17 cellular contexts compared by ENCODE assay signal in genomic region chr12:54232790-54233189, GRCh38. TPM values are rescaled to one million over a fixed set of nuclear protein-coding genes. Genes with fewer than 3 reads are reported as not detected.
DNase-seq lines count a peak whose midpoint lies in the region; ATAC-seq, FAIRE-seq and TF ChIP-seq lines count a peak whose summit lies in the region.
"Had no signal": no experiment of that assay in that cellular context is flagged by ENCODE, and none has a peak within 500 bp of the region (broad histone marks: within the 10 kb centered on the region; RNA-seq: fewer than 3 reads in every experiment).

No MANE protein-coding gene starts in this region.

- peaks cover 8% of the 10 kb centered on the region for H3K9me1 ChIP-seq in IMR-90 (ENCODE audit: insufficient read depth, low read length)

- no peak overlapping the region for H3K4me3 ChIP-seq in IMR-90 (ENCODE audit: insufficient read depth, low read depth, low read length)
- no peak overlapping the region for H3K4me3 ChIP-seq in H1 (ENCODE audit: extremely low read depth in 1 of 4, insufficient read depth in 2 of 4, low read depth in 3 of 4, low read length in 4 of 4)
- no peak overlapping the region for H3K4me3 ChIP-seq in neural progenitor cell
- no peak overlapping the region for H3K4me3 ChIP-seq in hepatocyte
- no peak overlapping the region for H3K4me3 ChIP-seq in esophagus squamous epithelium
- H3K4me3 ChIP-seq: Peyer's patch had no signal

- peaks cover 15 to 22% of the 10 kb centered on the region in 2 experiments for H3K79me1 ChIP-seq in IMR-90 (ENCODE audit: low read depth in 1 of 2, low read length in 2 of 2)
- no peaks in the 10 kb centered on the region; the same call in 1 of the 2 replicates for H3K79me1 ChIP-seq in H1 (ENCODE audit: low read depth, low read length)

- H4K91ac ChIP-seq in IMR-90 (ENCODE audit: insufficient read depth, low read depth, low read length) (no peak overlapping the region), H1 (replicated peaks; ENCODE audit: insufficient read length, low read length) (no peak overlapping the region)

- H3K36me3 ChIP-seq in IMR-90 (ENCODE audit: control insufficient read depth, insufficient read depth, low read length) (no peaks in the 10 kb centered on the region), H1 (ENCODE audit: control insufficient read depth in 2 of 4, insufficient read depth in 4 of 4, low read length in 3 of 4) (peaks cover 0 to 9% (median 3%) of the 10 kb centered on the region in 4 experiments; a peak in 3 of 8 replicates), neural progenitor cell (no peaks in the 10 kb centered on the region), hepatocyte (replicated peaks; ENCODE audit: insufficient read depth, low read depth) (no peaks in the 10 kb centered on the region), esophagus squamous epithelium (peaks cover 0 to 24% (median 0%) of the 10 kb centered on the region in 3 donors)
- H3K36me3 ChIP-seq: Peyer's patch had no signal

- POLR2A ChIA-PET in IMR-90 (lab: Charles Lee; ENCODE audit: unreplicated experiment) (no interaction called here), H1 (lab: Charles Lee; ENCODE audit: partially characterized antibody) (interaction anchor here (1.0 to 6.6 kb wide), 12 partner anchors 9 to 130 kb away, joined by 3 to 53 read pairs (median 7); partner anchors contain the start of genes CBX5 and HNRNPA1)

- H2BK15ac ChIP-seq in IMR-90 (ENCODE audit: low read depth, low read length) (no peak overlapping the region), H1 (ENCODE audit: low read length) (no peak overlapping the region)

- H2AFZ ChIP-seq in IMR-90 (replicated peaks; ENCODE audit: low read length, poor library complexity) (no peak overlapping the region), H1 (ENCODE audit: low read length) (no peak overlapping the region), neural progenitor cell (replicated peaks) (no peak overlapping the region), hepatocyte (no peak overlapping the region)

- H3K14ac ChIP-seq in IMR-90 (replicated peaks; ENCODE audit: low read depth, low read length) (no peak overlapping the region), H1 (ENCODE audit: insufficient read length) (no peak overlapping the region)

- H2BK5ac ChIP-seq in IMR-90 (ENCODE audit: low read depth, low read length, poor library complexity, severe bottlenecking) (no peak overlapping the region), H1 (ENCODE audit: low read depth, low read length) (no peak overlapping the region)

- H3K9ac ChIP-seq in IMR-90 (ENCODE audit: low read depth, low read length) (no peak overlapping the region), H1 (replicated peaks in 1 of 4; ENCODE audit: extremely low read depth in 1 of 4, low read depth in 3 of 4, low read length in 3 of 4) (no peak overlapping the region), neural progenitor cell (no peak overlapping the region)

- TF ChIP-seq POLR2A in IMR-90 (IDR thresholded peaks at IDR 0.05; ENCODE audit: low read depth, low read length) (no peak), H1 (IDR thresholded peaks at IDR 0.05; ENCODE audit: control extremely low read depth in 1 of 2, low read depth in 2 of 2, low read length in 2 of 2) (no peak), esophagus squamous epithelium (IDR thresholded peaks at IDR 0.05) (no peak)

- H3K4ac ChIP-seq in IMR-90 (ENCODE audit: low read depth, low read length) = no peak overlapping the region
- no peak overlapping the region for H3K4ac ChIP-seq in H1 (replicated peaks; ENCODE audit: insufficient read length, low read depth, low read length)

- H3K4me2 ChIP-seq in IMR-90 (ENCODE audit: low read depth, low read length) = no peak overlapping the region
- H3K4me2 ChIP-seq in H1 (ENCODE audit: insufficient read depth in 1 of 2, low read depth in 2 of 2, low read length in 2 of 2) = no peak overlapping the region
- no peak overlapping the region for H3K4me2 ChIP-seq in neural progenitor cell
- H3K4me2 ChIP-seq in hepatocyte = no peak overlapping the region

- CTCF ChIA-PET in IMR-90 (lab: Yijun Ruan, JAX) (interaction anchor here (0.6 kb wide), 1 partner anchor 206 kb away, joined by 4 read pairs; no protein-coding TSS in a partner anchor), H1 (lab: Charles Lee; ENCODE audit: partially characterized antibody) (interaction anchor here (0.6 to 2.6 kb wide), 18 partner anchors 8 to 167 kb away, joined by 3 to 10 read pairs (median 5); partner anchors contain the start of gene COPZ1)

- dilution Hi-C loops in IMR-90 (cut with HindIII; ENCODE audit: low sequenced_read_pairs, unreplicated experiment) = no loop called here

- H3K23me2 ChIP-seq in H1 (ENCODE audit: low read depth, low read length) = no peaks in the 10 kb centered on the region

- peaks cover 33% of the 10 kb centered on the region for H3K36me3 Mint-ChIP-seq in neural progenitor cell

- H3K4me1 Mint-ChIP-seq in neural progenitor cell = peaks cover 29% of the 10 kb centered on the region
- H3K4me1 Mint-ChIP-seq: activated T-helper 17 cell treated with anti-CD3 and anti-CD28 coated beads, Interleukin-2, amount 50 U/mL, for 72 hours had no signal

- H3K79me2 ChIP-seq in H1 (ENCODE audit: control insufficient read depth in 1 of 2, insufficient read depth in 2 of 2, low read length in 2 of 2) = no peaks in the 10 kb centered on the region
- peaks cover 3% of the 10 kb centered on the region for H3K79me2 ChIP-seq in neural progenitor cell (ENCODE audit: low read depth)
- H3K79me2 ChIP-seq in hepatocyte = no peaks in the 10 kb centered on the region

- peak; percentile 28; the same call in 1 of the 2 replicates for TF ChIP-seq CTCF in IMR-90 (conservative IDR thresholded peaks at IDR 0.05; ENCODE audit: low read depth, low read length)
- peak in 1 of 3 experiments; percentile 48; a peak in 2 of 4 replicates for TF ChIP-seq CTCF in H1 (IDR thresholded peaks at IDR 0.05; ENCODE audit: control extremely low read depth in 1 of 3, insufficient read depth in 1 of 3, low read depth in 1 of 3, low read length in 3 of 3)
- TF ChIP-seq CTCF in neural progenitor cell (IDR thresholded peaks at IDR 0.05) = peak; percentile 32
- no peak for TF ChIP-seq CTCF in hepatocyte (IDR thresholded peaks at IDR 0.05; ENCODE audit: poor library complexity)
- TF ChIP-seq CTCF in esophagus squamous epithelium (IDR thresholded peaks at IDR 0.05) = no peak

- no peak overlapping the region for H3K27ac Mint-ChIP-seq in neural progenitor cell
- H3K27ac Mint-ChIP-seq: activated T-helper 17 cell treated with anti-CD3 and anti-CD28 coated beads, Interleukin-2, amount 50 U/mL, for 72 hours; stimulated activated naive B cell treated with anti-CD40 and anti-IgM and Interleukin-4, amounts not matched to agents 10 μg/mL and 1 μg/mL and 100 μg/mL, for 72 hours; T-helper 2 cell treated with Interferon-gamma antibody and Interleukin-4, amounts not matched to agents 5 μg/mL and 100 μg/mL, for 36 hours had no signal

- H3K9me2 ChIP-seq in hepatocyte (replicated peaks; ENCODE audit: insufficient read depth) = no peaks in the 10 kb centered on the region

- no peak for ATAC-seq in IMR-90 (ENCODE audit: low read depth)
- no peak for ATAC-seq in activated CD4-positive, CD25-positive, alpha-beta regulatory T cell treated with anti-CD3 and anti-CD28 coated beads, Interleukin-2, amount 50 U/mL, for 24 hours
- ATAC-seq: activated T-helper 17 cell treated with anti-CD3 and anti-CD28 coated beads, Interleukin-2, amount 50 U/mL, for 72 hours; stimulated activated naive B cell treated with anti-CD40 and anti-IgM and Interleukin-4, amounts not matched to agents 10 μg/mL and 1 μg/mL and 100 μg/mL, for 72 hours had no signal

- H2AK9ac ChIP-seq in IMR-90 (replicated peaks; ENCODE audit: low read depth, low read length, poor library complexity) = no peak overlapping the region

- H3K23ac ChIP-seq in IMR-90 (ENCODE audit: low read depth, low read length) (no peak overlapping the region), H1 (ENCODE audit: insufficient read length) (no peak overlapping the region)

- H3K9me3 Mint-ChIP-seq in neural progenitor cell = no peaks in the 10 kb centered on the region
- H3K9me3 Mint-ChIP-seq: activated T-helper 17 cell treated with anti-CD3 and anti-CD28 coated beads, Interleukin-2, amount 50 U/mL, for 72 hours; brain; stimulated activated naive B cell treated with anti-CD40 and anti-IgM and Interleukin-4, amounts not matched to agents 10 μg/mL and 1 μg/mL and 100 μg/mL, for 72 hours; T-helper 2 cell treated with Interferon-gamma antibody and Interleukin-4, amounts not matched to agents 5 μg/mL and 100 μg/mL, for 36 hours had no signal

- H3K27ac ChIP-seq in IMR-90 (ENCODE audit: insufficient read depth, low read length) = no peak overlapping the region
- H3K27ac ChIP-seq in H1 (ENCODE audit: low read depth, low read length) = no peak overlapping the region
- H3K27ac ChIP-seq in neural progenitor cell = no peak overlapping the region
- H3K27ac ChIP-seq in hepatocyte = no peak overlapping the region
- no peak overlapping the region for H3K27ac ChIP-seq in esophagus squamous epithelium
- H3K27ac ChIP-seq: Peyer's patch had no signal

- no peak overlapping the region for H2AK5ac ChIP-seq in IMR-90 (ENCODE audit: low read depth, low read length)
- no peak overlapping the region for H2AK5ac ChIP-seq in H1 (ENCODE audit: low read depth, low read length)

- H3F3A ChIP-seq in neural progenitor cell (ENCODE audit: low read depth) = peaks cover 55% of the 10 kb centered on the region

- H3K4me1 ChIP-seq in IMR-90 (ENCODE audit: control insufficient read depth, insufficient read depth, low read length) (peaks cover 16% of the 10 kb centered on the region), H1 (replicated peaks in 1 of 4; ENCODE audit: control insufficient read depth in 3 of 4, insufficient read depth in 4 of 4, low read length in 3 of 4) (no peaks in the 10 kb centered on the region), neural progenitor cell (no peaks in the 10 kb centered on the region), hepatocyte (ENCODE audit: insufficient read depth) (no peaks in the 10 kb centered on the region), esophagus squamous epithelium (peaks cover 0 to 15% (median 3%) of the 10 kb centered on the region in 3 donors)
- H3K4me1 ChIP-seq: Peyer's patch had no signal

- no peaks in the 10 kb centered on the region for H3K27me3 Mint-ChIP-seq in neural progenitor cell (ENCODE audit: insufficient read depth, low read depth)
- H3K27me3 Mint-ChIP-seq: activated T-helper 17 cell treated with anti-CD3 and anti-CD28 coated beads, Interleukin-2, amount 50 U/mL, for 72 hours; brain; stimulated activated naive B cell treated with anti-CD40 and anti-IgM and Interleukin-4, amounts not matched to agents 10 μg/mL and 1 μg/mL and 100 μg/mL, for 72 hours had no signal

- no peak for TF ChIP-seq RAD21 in IMR-90 (IDR thresholded peaks at IDR 0.05; ENCODE audit: low read length)
- no peak for TF ChIP-seq RAD21 in H1 (IDR thresholded peaks at IDR 0.05 in 1 of 2, conservative IDR thresholded peaks at IDR 0.05 in 1 of 2; ENCODE audit: low read depth in 2 of 2, low read length in 2 of 2)

- H4K5ac ChIP-seq in IMR-90 (ENCODE audit: low read depth, low read length) (no peak overlapping the region), H1 (ENCODE audit: insufficient read length, low read depth, low read length) (no peak overlapping the region)

- intact Hi-C loops in IMR-90 (cut with micrococcal nuclease) (no loop called here), posterior vena cava (cut with DNase I) (no loop called here), esophagus squamous epithelium (cut with DNase I) (no loop called here)

- WGBS in IMR-90 (ENCODE audit: extremely low coverage in 2 of 2, insufficient read length in 1 of 2), 2 experiments = no CpG with 5 or more reads among the region's 2 CpGs
- 80% methylated on average over 2 of the region's 2 CpGs; no CpG with 5 or more reads in 1 of the 2 experiments for WGBS in H1 (ENCODE audit: extremely low coverage in 1 of 2, insufficient coverage in 1 of 2, insufficient read length in 1 of 2, insufficient replicate concordance in 2 of 2, low coverage in 1 of 2, low lambda C conversion rate in 2 of 2, missing lambda C conversion rate in 1 of 2), 2 experiments
- 92% methylated on average over 2 of the region's 2 CpGs for WGBS in hepatocyte (ENCODE audit: low lambda C conversion rate, missing lambda C conversion rate)
- WGBS in esophagus squamous epithelium, 2 donors = 91 to 92% methylated on average over 2 of the region's 2 CpGs

- no peak overlapping the region for H4K8ac ChIP-seq in IMR-90 (ENCODE audit: low read depth in 2 of 2, low read length in 2 of 2)
- no peak overlapping the region for H4K8ac ChIP-seq in H1 (ENCODE audit: extremely low read depth, insufficient read depth, low read length)

- H2BK20ac ChIP-seq in IMR-90 (ENCODE audit: low read depth, low read length) = no peak overlapping the region
- no peak overlapping the region for H2BK20ac ChIP-seq in H1 (ENCODE audit: low read length)

- no peak for FAIRE-seq in H1 (lab: Jason Lieb, UNC)

- no peak overlapping the region for H3K4me3 Mint-ChIP-seq in neural progenitor cell
- H3K4me3 Mint-ChIP-seq: activated T-helper 17 cell treated with anti-CD3 and anti-CD28 coated beads, Interleukin-2, amount 50 U/mL, for 72 hours; brain; stimulated activated naive B cell treated with anti-CD40 and anti-IgM and Interleukin-4, amounts not matched to agents 10 μg/mL and 1 μg/mL and 100 μg/mL, for 72 hours; T-helper 2 cell treated with Interferon-gamma antibody and Interleukin-4, amounts not matched to agents 5 μg/mL and 100 μg/mL, for 36 hours had no signal

- in situ Hi-C loops in Caki2 (cut with HindIII; ENCODE audit: low pct_unique_long_range_greater_than_20kb, low sequenced_read_pairs) (no loop called here), IMR-90 (cut with MboI; ENCODE audit: low sequenced_read_pairs) (no loop called here)

- DNase-seq in Caki2 (ENCODE audit: low read depth) (peak; percentile 28), IMR-90 (peak; percentile 66), H1 (ENCODE audit: low read depth in 1 of 2, low spot score in 2 of 2) (no peak), neural progenitor cell (ENCODE audit: low spot score) (no peak), posterior vena cava (ENCODE audit: low spot score) (no peak), hepatocyte (ENCODE audit: low spot score) (no peak), esophagus squamous epithelium (lab: John Stamatoyannopoulos, UW) (no peak)
- DNase-seq: activated CD4-positive, alpha-beta T cell treated with anti-CD3 and anti-CD28 coated beads, Interleukin-2, amount 50 U/mL, for 4 hours; NCI-H2227 treated with DMSO at 0.1 percent for 48 hours; Peyer's patch; posterior cingulate gyrus; stimulated activated CD4-positive, alpha-beta T cell treated with anti-CD3 and anti-CD28 coated beads, Interleukin-2, amount 100 ng/mL, for 48 hours; stimulated activated naive B cell treated with anti-CD40 and anti-IgM and Interleukin-4, amounts not matched to agents 10 μg/mL and 1 μg/mL and 100 μg/mL, for 72 hours had no signal

- BruUV-seq in IMR-90 (replicated peaks; lab: Mats Ljungman, UMichigan) = no TSS peak

- no peak for TF ChIP-seq EP300 in H1 (IDR thresholded peaks at IDR 0.05; ENCODE audit: borderline replicate concordance in 1 of 2, low read depth in 2 of 2, low read length in 2 of 2)

- no peak overlapping the region for H2BK12ac ChIP-seq in H1 (ENCODE audit: low read depth, low read length)

- H3K9me3 ChIP-seq in IMR-90 (ENCODE audit: control insufficient read depth, insufficient read depth, low read length) (no peaks in the 10 kb centered on the region), H1 (ENCODE audit: insufficient read depth in 2 of 2, low read depth in 1 of 2, low read length in 1 of 2) (no peaks in the 10 kb centered on the region), neural progenitor cell (ENCODE audit: low read depth) (no peaks in the 10 kb centered on the region), hepatocyte (ENCODE audit: low read depth) (no peaks in the 10 kb centered on the region), esophagus squamous epithelium (no peaks in the 10 kb centered on the region)
- H3K9me3 ChIP-seq: Peyer's patch had no signal

- H3K27me3 ChIP-seq in IMR-90 (ENCODE audit: control insufficient read depth, insufficient read depth, low read length) (no peaks in the 10 kb centered on the region), H1 (replicated peaks in 1 of 4; ENCODE audit: control insufficient read depth in 3 of 4, extremely low read depth in 1 of 4, insufficient read depth in 3 of 4, low read length in 3 of 4) (no peaks in the 10 kb centered on the region), neural progenitor cell (no peaks in the 10 kb centered on the region), hepatocyte (no peaks in the 10 kb centered on the region), esophagus squamous epithelium (no peaks in the 10 kb centered on the region)
- H3K27me3 ChIP-seq: Peyer's patch had no signal

- H3K18ac ChIP-seq in IMR-90 (ENCODE audit: low read depth, low read length) (no peak overlapping the region), H1 (ENCODE audit: extremely low read depth, low read length) (no peak overlapping the region)

- H3K56ac ChIP-seq in IMR-90 (ENCODE audit: extremely low read depth, insufficient read depth, low read length) = no peak overlapping the region
- no peak overlapping the region for H3K56ac ChIP-seq in H1 (replicated peaks; ENCODE audit: insufficient read length, low read depth, low read length)

- H4K20me1 ChIP-seq in IMR-90 (ENCODE audit: insufficient read depth, low read length) (no peaks in the 10 kb centered on the region), H1 (replicated peaks in 1 of 2; ENCODE audit: control insufficient read depth in 1 of 2, insufficient read depth in 2 of 2, low read length in 2 of 2) (peaks cover 0 to 2% of the 10 kb centered on the region in 2 experiments), neural progenitor cell (ENCODE audit: low read depth) (peaks cover 12% of the 10 kb centered on the region), hepatocyte (ENCODE audit: insufficient read depth, poor library complexity, severe bottlenecking) (no peaks in the 10 kb centered on the region)

- no peak overlapping the region for H2BK120ac ChIP-seq in IMR-90 (ENCODE audit: low read depth, low read length)
- H2BK120ac ChIP-seq in H1 (replicated peaks; ENCODE audit: low read depth, low read length) = no peak overlapping the region

RNA-seq across cellular contexts. Expression of gene SMUG1, which starts 44.0 kb away (rescaled TPM):
- 40.5 and 85.2 TPM in 2 replicates for total RNA-seq in Caki2 (2014; rRNA removed; shearing (Covaris generic); ENCODE audit: low replicate concordance)
- total RNA-seq in IMR-90 (2012; rRNA removed) (25.8 and 45.2 TPM in 2 replicates), neural progenitor cell (ENCODE audit: low replicate concordance) (42.9 and 49.4 TPM in 2 replicates), posterior vena cava (10 to 100 TPM; 21.2 to 25.7 TPM), hepatocyte (54.3 and 59.1 TPM in 2 replicates), esophagus squamous epithelium (10 to 100 TPM; 30.5 to 44.1 (median 38.7) TPM)
- polyA plus RNA-seq in IMR-90 (2012; rRNA removed) (36.3 and 37.3 TPM in 2 replicates), H1 (2011; rRNA removed) (35.0 and 35.7 TPM in 2 replicates), hepatocyte (70.3 and 77.9 TPM in 2 replicates)
- polyA plus RNA-seq in IMR-90 (2012; cell fraction: cytosol; rRNA removed) = 26.8 and 48.8 TPM in 2 replicates
- polyA plus RNA-seq in IMR-90 (2012; cell fraction: nucleus; rRNA removed; ENCODE audit: low replicate concordance) = 36.2 and 50.9 TPM in 2 replicates
- total RNA-seq in H1 (2021; fragmentation: NEBNext Ultra II Directional; extraction: Animal tissue kit (Norgen Biotek cat#: 25700)) = 15.8 and 18.6 TPM in 2 replicates
- 31.1 TPM for polyA plus RNA-seq in H1 (2011; cell fraction: cytosol; rRNA removed)
- 35.6 TPM for polyA plus RNA-seq in H1 (2011; cell fraction: nucleus; rRNA removed)
- polyA plus RNA-seq in H1 (2012, experiment 1 of 2) = 21.2 to 26.6 TPM (median 23.8 TPM) in 4 replicates
- 26.7 TPM for polyA plus RNA-seq in H1 (2012, experiment 2 of 2)
- 16.0 TPM for polyA plus RNA-seq in H1 (2013, experiment 1 of 2)
- polyA plus RNA-seq in H1 (2013, experiment 2 of 2) = 14.1 TPM
- polyA minus RNA-seq in H1 (2011; rRNA and poly(A)+ RNA removed) = 19.1 and 19.4 TPM in 2 replicates
- 10.4 TPM for polyA minus RNA-seq in H1 (2011; cell fraction: cytosol; rRNA and poly(A)+ RNA removed)
- 22.1 TPM for polyA minus RNA-seq in H1 (2011; cell fraction: nucleus; rRNA and poly(A)+ RNA removed)

RNA-seq across cellular contexts. Expression of gene CBX5, which starts 47.1 kb away (rescaled TPM):
- total RNA-seq in Caki2 (2014; rRNA removed; shearing (Covaris generic); ENCODE audit: low replicate concordance) = 40.4 and 44.3 TPM in 2 replicates
- total RNA-seq in IMR-90 (2012; rRNA removed) (40.9 and 66.9 TPM in 2 replicates), neural progenitor cell (ENCODE audit: low replicate concordance) (232 and 288 TPM in 2 replicates), posterior vena cava (10 to 100 TPM; 46.2 to 56.2 TPM), hepatocyte (58.2 and 60.1 TPM in 2 replicates), esophagus squamous epithelium (10 to 100 TPM; 13.2 to 29.9 (median 23.7) TPM)
- polyA plus RNA-seq in IMR-90 (2012; rRNA removed) (15.3 and 18.0 TPM in 2 replicates), H1 (2011; rRNA removed) (35.4 and 62.4 TPM in 2 replicates), hepatocyte (21.9 and 23.3 TPM in 2 replicates)
- polyA plus RNA-seq in IMR-90 (2012; cell fraction: cytosol; rRNA removed) = 3.8 and 5.5 TPM in 2 replicates
- 2.4 and 10.2 TPM in 2 replicates for polyA plus RNA-seq in IMR-90 (2012; cell fraction: nucleus; rRNA removed; ENCODE audit: low replicate concordance)
- total RNA-seq in H1 (2021; fragmentation: NEBNext Ultra II Directional; extraction: Animal tissue kit (Norgen Biotek cat#: 25700)) = 217 and 231 TPM in 2 replicates
- polyA plus RNA-seq in H1 (2011; cell fraction: cytosol; rRNA removed) = 52.0 TPM
- polyA plus RNA-seq in H1 (2011; cell fraction: nucleus; rRNA removed) = 21.4 TPM
- 44.8 to 102 TPM (median 55.1 TPM) in 4 replicates for polyA plus RNA-seq in H1 (2012, experiment 1 of 2)
- 7.4 TPM for polyA plus RNA-seq in H1 (2012, experiment 2 of 2)
- 74.7 TPM for polyA plus RNA-seq in H1 (2013, experiment 1 of 2)
- polyA plus RNA-seq in H1 (2013, experiment 2 of 2) = 75.0 TPM
- polyA minus RNA-seq in H1 (2011; rRNA and poly(A)+ RNA removed) = 216 and 244 TPM in 2 replicates
- 117 TPM for polyA minus RNA-seq in H1 (2011; cell fraction: cytosol; rRNA and poly(A)+ RNA removed)
- polyA minus RNA-seq in H1 (2011; cell fraction: nucleus; rRNA and poly(A)+ RNA removed) = 68.3 TPM

RNA-seq across cellular contexts. Expression of gene HNRNPA1, which starts 47.7 kb away (rescaled TPM):
- 111 and 112 TPM in 2 replicates for total RNA-seq in Caki2 (2014; rRNA removed; shearing (Covaris generic); ENCODE audit: low replicate concordance)
- 1,291 and 1,409 TPM in 2 replicates for total RNA-seq in IMR-90 (2012; rRNA removed)
- polyA plus RNA-seq in IMR-90 (2012; rRNA removed) = 631 and 747 TPM in 2 replicates
- polyA plus RNA-seq in IMR-90 (2012; cell fraction: cytosol; rRNA removed) = 536 and 830 TPM in 2 replicates
- polyA plus RNA-seq in IMR-90 (2012; cell fraction: nucleus; rRNA removed; ENCODE audit: low replicate concordance) = 116 and 626 TPM in 2 replicates
- total RNA-seq in H1 (2021; fragmentation: NEBNext Ultra II Directional; extraction: Animal tissue kit (Norgen Biotek cat#: 25700)) = 2,738 and 2,756 TPM in 2 replicates
- 645 and 835 TPM in 2 replicates for polyA plus RNA-seq in H1 (2011; rRNA removed)
- polyA plus RNA-seq in H1 (2011; cell fraction: cytosol; rRNA removed) = 1,857 TPM
- polyA plus RNA-seq in H1 (2011; cell fraction: nucleus; rRNA removed) = 829 TPM
- 3,527 to 3,732 TPM (median 3,691 TPM) in 4 replicates for polyA plus RNA-seq in H1 (2012, experiment 1 of 2)
- 538 TPM for polyA plus RNA-seq in H1 (2012, experiment 2 of 2)
- 2,134 TPM for polyA plus RNA-seq in H1 (2013, experiment 1 of 2)
- polyA plus RNA-seq in H1 (2013, experiment 2 of 2) = 2,146 TPM
- polyA minus RNA-seq in H1 (2011; rRNA and poly(A)+ RNA removed) = 697 and 783 TPM in 2 replicates
- 622 TPM for polyA minus RNA-seq in H1 (2011; cell fraction: cytosol; rRNA and poly(A)+ RNA removed)
- 916 TPM for polyA minus RNA-seq in H1 (2011; cell fraction: nucleus; rRNA and poly(A)+ RNA removed)
- total RNA-seq in neural progenitor cell (ENCODE audit: low replicate concordance) = 1,779 and 2,341 TPM in 2 replicates
- total RNA-seq in posterior vena cava = 100 to 1,000 TPM; 503 to 615 TPM
- total RNA-seq in hepatocyte = 467 and 721 TPM in 2 replicates
- 482 and 531 TPM in 2 replicates for polyA plus RNA-seq in hepatocyte
- total RNA-seq in esophagus squamous epithelium = 100 to 1,000 TPM; 274 to 473 (median 422) TPM

Comparison
In these comparisons a context has a peak if more than half of its experiments do, and no peak if none do; other contexts are left out.
1. DNase-seq: peak in Caki2 (single experiment) and IMR-90 (single experiment); none in H1 (0 of 2), neural progenitor cell (single experiment), posterior vena cava (single experiment), hepatocyte (single experiment) and esophagus squamous epithelium (single experiment).
2. CTCF ChIP-seq: peak in IMR-90 (single experiment) and neural progenitor cell (single experiment); none in hepatocyte (single experiment) and esophagus squamous epithelium (0 of 6).